ENCODE assay signal across 8 cellular contexts in genomic region chr7:25259487-25260243, GRCh38. TPM values are rescaled to one million over a fixed set of nuclear protein-coding genes. Genes with fewer than 3 reads are reported as not detected.
A peak's percentile ranks its signal among the peaks of the same experiment; 100 is the strongest.
DNase-seq lines count a peak whose midpoint lies in the region; ATAC-seq and TF ChIP-seq lines count a peak whose summit lies in the region.

No MANE protein-coding gene starts in this region.

- no peaks in the 10 kb centered on the region for H3K79me2 ChIP-seq in OCI-LY3 (ENCODE audit: low read length)

- in situ Hi-C loops in KBM-7 (cut with MboI; ENCODE audit: low pct_unique_long_range_greater_than_20kb, low sequenced_read_pairs): loop anchor here (10.0 to 25.0 kb wide), 2 partner anchors 125 to 303 kb away; no protein-coding TSS in a partner anchor

- peaks cover 13 to 19% of the 10 kb centered on the region in 2 donors for H3K27me3 Mint-ChIP-seq in natural killer cell (ENCODE audit: low read depth in 2 of 2)

- H2AFZ ChIP-seq in OCI-LY3 (ENCODE audit: low read depth, low read length): no peak overlapping the region

- H3K27ac ChIP-seq in OCI-LY3 (ENCODE audit: low read length): no peak overlapping the region

- CTCF ChIA-PET in BJ (lab: Yijun Ruan, JAX): interaction anchor here (0.5 to 4.7 kb wide), 28 partner anchors 9 to 597 kb away, joined by 3 to 49 read pairs (median 4); no protein-coding TSS in a partner anchor

- peak overlapping the region; percentile 42 for H3K4me2 ChIP-seq in OCI-LY3 (ENCODE audit: low read length)

- peaks cover 17% of the 10 kb centered on the region for H3K4me1 ChIP-seq in OCI-LY3 (ENCODE audit: low read length)

- H3K36me3 Mint-ChIP-seq in natural killer cell: no peaks in the 10 kb centered on the region

- no peaks in the 10 kb centered on the region for H3K9me3 ChIP-seq in OCI-LY3 (ENCODE audit: insufficient read depth, low read length)

- H3K36me3 ChIP-seq in BJ (ENCODE audit: control insufficient read depth, insufficient read depth, low read length) (no peaks in the 10 kb centered on the region), OCI-LY3 (replicated peaks; ENCODE audit: low read depth, low read length) (no peaks in the 10 kb centered on the region)

- H3K9ac ChIP-seq in OCI-LY3 (ENCODE audit: low read length): no peak overlapping the region

- peaks cover 16 to 19% of the 10 kb centered on the region in 2 donors for H3K4me1 Mint-ChIP-seq in natural killer cell

- intact Hi-C loops in natural killer cell (cut with micrococcal nuclease): loop anchor here (1.0 to 5.0 kb wide), 3 partner anchors 128 to 593 kb away; no protein-coding TSS in a partner anchor

- H3K4me3 ChIP-seq in BJ (ENCODE audit: low read depth, low read length): no peak overlapping the region
- H3K4me3 ChIP-seq in OCI-LY3 (ENCODE audit: low read length): no peak overlapping the region

- POLR2A ChIA-PET in BJ (lab: Charles Lee): interaction anchor here (0.5 kb wide), 1 partner anchor 1022 kb away, joined by 3 read pairs; no protein-coding TSS in a partner anchor

- H3K27ac Mint-ChIP-seq in natural killer cell: no peak overlapping the region

- DNase-seq in BJ (ENCODE audit: low read depth): no peak
- peak; percentile 82 for DNase-seq in KBM-7
- DNase-seq in activated T-cell treated with anti-CD3 and anti-CD28 coated beads for 24 hours (ENCODE audit: low read depth): peak; percentile 62
- peak; percentile 33 for DNase-seq in natural killer cell
- DNase-seq in stimulated activated naive CD4-positive, alpha-beta T cell treated with Interleukin-2 at 50 U/mL for 16 hours (lab: John Stamatoyannopoulos, UW): peak; percentile 49

- no peaks in the 10 kb centered on the region for H4K20me1 ChIP-seq in OCI-LY3 (ENCODE audit: insufficient read depth, low read length)

- TF ChIP-seq CTCF in BJ (IDR thresholded peaks at IDR 0.05; ENCODE audit: insufficient read depth, low read depth, low read length) (peak; percentile 86), OCI-LY3 (IDR thresholded peaks at IDR 0.05; ENCODE audit: low read depth, low read length) (peak; percentile 64), natural killer cell (IDR thresholded peaks at IDR 0.05) (peak; percentile 67)

- 0 out of 2 replicates have a peak, but pooled peaks cover 2% of the 10 kb centered on the region for H3K27me3 ChIP-seq in BJ (ENCODE audit: control insufficient read depth, insufficient read depth, low read length)
- 0 out of 2 replicates have a peak, but pooled peaks cover 5% of the 10 kb centered on the region for H3K27me3 ChIP-seq in OCI-LY3 (ENCODE audit: low read depth, low read length)

- no peaks in the 10 kb centered on the region for H3K9me3 Mint-ChIP-seq in natural killer cell

- no peak overlapping the region for H3K4me3 Mint-ChIP-seq in natural killer cell

- ATAC-seq in GM19397 (IDR thresholded peaks at IDR 0.05; ENCODE audit: unreplicated experiment) (peak; percentile 76), esophagus mucosa (peak; percentile 70), natural killer cell (peak; percentile 60 to 80 (median 78))

RNA-seq across cellular contexts. Expression of gene NPVF, which starts 31.4 kb away (rescaled TPM):
- polyA plus RNA-seq in BJ (2011; rRNA removed): not detected in 2 replicates
- polyA minus RNA-seq in BJ (2011; rRNA and poly(A)+ RNA removed): not detected in 2 replicates
- total RNA-seq in esophagus mucosa (not detected), natural killer cell (not detected)
